In genomic region chr7:30782690-30783089, GRCh38 we compare ENCODE assay signal across 27 cellular contexts. TPM values are rescaled to one million over a fixed set of nuclear protein-coding genes. Genes with fewer than 3 reads are reported as not detected.
"Had no signal": no experiment of that assay in that cellular context is flagged by ENCODE, and none has a peak within 500 bp of the region (broad histone marks: within the 10 kb centered on the region; RNA-seq: fewer than 3 reads in every experiment).

No MANE protein-coding gene starts in this region.

- H3K27me3 ChIP-seq: colonic mucosa, dorsolateral prefrontal cortex, esophagus muscularis mucosa, esophagus squamous epithelium, foreskin keratinocyte, gastrocnemius medialis, gastroesophageal sphincter, heart left ventricle, heart right ventricle had no signal

- ATAC-seq: effector memory CD8-positive, alpha-beta T cell; esophagus mucosa; foreskin keratinocyte; gastrocnemius medialis; gastroesophageal sphincter; heart left ventricle; heart right ventricle had no signal

- H3K9me3 ChIP-seq: colonic mucosa, esophagus muscularis mucosa, esophagus squamous epithelium, gastrocnemius medialis, gastroesophageal sphincter, heart left ventricle, heart right ventricle had no signal

- H3K27ac ChIP-seq: colonic mucosa, coronary artery, dorsolateral prefrontal cortex, epithelial cell of prostate, esophagus muscularis mucosa, esophagus squamous epithelium, foreskin keratinocyte, gastrocnemius medialis, gastroesophageal sphincter, heart left ventricle, heart right ventricle had no signal

- H3K4me3 ChIP-seq: colonic mucosa, coronary artery, dorsolateral prefrontal cortex, esophagus muscularis mucosa, esophagus squamous epithelium, gastrocnemius medialis, gastroesophageal sphincter, heart left ventricle, heart right ventricle had no signal

- H3K36me3 ChIP-seq: colonic mucosa had no signal

- FAIRE-seq: colon, endometrium, frontal cortex had no signal

- H3K4me1 ChIP-seq: colonic mucosa, esophagus squamous epithelium, foreskin keratinocyte had no signal

- DNase-seq: colonic mucosa; cortex of kidney; dermis blood vessel endothelial cell; dorsolateral prefrontal cortex; effector CD4-positive, alpha-beta T cell; effector CD8-positive, alpha-beta T cell; effector memory CD4-positive, alpha-beta T cell; effector memory CD8-positive, alpha-beta T cell; erythroblast; esophagus squamous epithelium; foreskin fibroblast; foreskin keratinocyte; foreskin melanocyte; gastrocnemius medialis; glutamatergic neuron; head of caudate nucleus; heart left ventricle; heart right ventricle had no signal

RNA-seq across cellular contexts. Expression of gene INMT, which starts 30.8 kb away (rescaled TPM):
- total RNA-seq: dermis blood vessel endothelial cell, endothelial cell of umbilical vein, foreskin keratinocyte had no signal
- polyA plus RNA-seq: endothelial cell of umbilical vein, foreskin keratinocyte had no signal
